In the genomic region with DNA sequence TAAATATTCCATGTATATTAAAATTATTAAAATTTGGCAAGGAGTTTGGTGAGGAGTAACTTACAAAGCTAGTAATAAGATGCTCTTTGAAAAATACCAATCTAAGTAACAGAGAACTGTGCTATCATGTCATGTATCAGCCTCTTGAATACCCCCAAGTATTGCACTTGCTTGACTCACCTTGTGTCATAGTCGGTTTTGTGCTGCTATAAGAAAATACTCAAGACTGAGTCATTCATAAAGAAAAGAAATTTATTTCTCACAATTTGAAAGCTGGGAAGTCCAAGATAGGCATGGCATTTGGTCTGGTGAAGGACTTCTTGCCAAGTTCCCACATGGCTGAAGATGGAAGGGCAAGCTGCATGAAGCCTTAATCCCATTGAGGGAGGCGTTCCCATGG, we compare ENCODE assay signal across 1 cellular context.
TF ChIP-seq lines count a peak whose summit lies in the region.

No MANE protein-coding gene starts in this region.

TF ChIP-seq in IMR-90, 13 proteins besides CTCF, POLR2A, EP300 and RAD21:
- TF ChIP-seq SMC3 (IDR thresholded peaks at IDR 0.05; ENCODE audit: low read depth, low read length), result no peak
- no peak for TF ChIP-seq MAFK (IDR thresholded peaks at IDR 0.05; ENCODE audit: low read depth, low read length)
- no peak for TF ChIP-seq NFE2L2 (IDR thresholded peaks at IDR 0.05; ENCODE audit: low read depth, low read length)
- TF ChIP-seq RFX5 (IDR thresholded peaks at IDR 0.05; ENCODE audit: low read depth, low read length), result no peak
- no peak for TF ChIP-seq MAZ (IDR thresholded peaks at IDR 0.05; ENCODE audit: borderline replicate concordance, low read depth, low read length)
- no peak for TF ChIP-seq FOS (IDR thresholded peaks at IDR 0.05; ENCODE audit: low read depth, low read length)
- TF ChIP-seq ELK1 (IDR thresholded peaks at IDR 0.05; ENCODE audit: borderline replicate concordance, low read depth, low read length), result no peak
- no peak for TF ChIP-seq MXI1 (IDR thresholded peaks at IDR 0.05; ENCODE audit: borderline replicate concordance, low read depth, low read length)
- TF ChIP-seq, protein P1, sequence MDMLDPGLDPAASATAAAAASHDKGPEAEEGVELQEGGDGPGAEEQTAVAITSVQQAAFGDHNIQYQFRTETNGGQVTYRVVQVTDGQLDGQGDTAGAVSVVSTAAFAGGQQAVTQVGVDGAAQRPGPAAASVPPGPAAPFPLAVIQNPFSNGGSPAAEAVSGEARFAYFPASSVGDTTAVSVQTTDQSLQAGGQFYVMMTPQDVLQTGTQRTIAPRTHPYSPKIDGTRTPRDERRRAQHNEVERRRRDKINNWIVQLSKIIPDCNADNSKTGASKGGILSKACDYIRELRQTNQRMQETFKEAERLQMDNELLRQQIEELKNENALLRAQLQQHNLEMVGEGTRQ (IDR thresholded peaks at IDR 0.05; ENCODE audit: low read depth, low read length), result no peak
- TF ChIP-seq BHLHE40 (IDR thresholded peaks at IDR 0.05; ENCODE audit: low read depth, low read length), result no peak
- TF ChIP-seq CEBPB (IDR thresholded peaks at IDR 0.05; ENCODE audit: low read depth, low read length), result no peak
- no peak for TF ChIP-seq CHD1 (IDR thresholded peaks at IDR 0.05; ENCODE audit: low read depth, low read length)
- no peak for TF ChIP-seq RCOR1 (IDR thresholded peaks at IDR 0.05; ENCODE audit: insufficient replicate concordance, low read length)
TF ChIP-seq in IMR-90: peak in this region for 0.
